ENCODE assay signal across 1 cellular context in genomic region chr19:3031607-3031867, GRCh38.
A peak's percentile ranks its signal among the peaks of the same experiment; 100 is the strongest.
TF ChIP-seq lines count a peak whose summit lies in the region.

No MANE protein-coding gene starts in this region.

TF ChIP-seq in K562, 482 proteins besides CTCF, POLR2A, EP300 and RAD21:
- TF ChIP-seq RB1 (IDR thresholded peaks at IDR 0.05; ENCODE audit: low read depth) (no peak), ZNF696 (CRISPR knock-in tag; conservative IDR thresholded peaks at IDR 0.05) (no peak), ZNF121 (CRISPR knock-in tag; conservative IDR thresholded peaks at IDR 0.05) (peak; percentile 8; the same call in 1 of the 2 replicates), SMARCA5 (IDR thresholded peaks at IDR 0.05) (0 out of 2 replicates have a peak, but pooled peaks have one; percentile 39), THAP12 (CRISPR knock-in tag; IDR thresholded peaks at IDR 0.05) (no peak), PHB (CRISPR knock-in tag; IDR thresholded peaks at IDR 0.05) (no peak), ARID2 (IDR thresholded peaks at IDR 0.05) (no peak), SAP30 (IDR thresholded peaks at IDR 0.05; ENCODE audit: borderline replicate concordance, insufficient read depth, low read depth, low read length, poor library complexity, severe bottlenecking) (no peak), ZSCAN29 (IDR thresholded peaks at IDR 0.05) (no peak)
